ENCODE assay signal across 23 cellular contexts in the genomic region with DNA sequence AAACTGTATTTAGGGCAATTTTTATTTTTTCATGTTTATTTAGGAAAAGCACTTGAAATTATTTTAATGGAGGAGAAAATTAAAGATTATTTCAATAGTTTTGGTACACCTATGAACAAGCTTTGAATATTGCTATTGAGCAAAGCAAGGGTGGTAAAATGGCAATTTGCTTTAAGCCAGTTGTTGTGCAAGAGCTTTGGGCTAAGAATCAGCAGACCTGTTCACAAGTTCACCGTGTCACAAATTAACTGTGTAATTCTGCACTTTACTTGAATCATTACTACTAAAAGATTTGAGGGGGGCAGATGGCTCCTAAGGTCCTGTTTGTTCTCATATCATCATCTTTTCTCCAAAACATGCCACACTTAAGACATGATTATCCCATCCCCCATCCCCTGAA.
"Had no signal": no experiment of that assay in that cellular context is flagged by ENCODE, and none has a peak within 500 bp of the region (broad histone marks: within the 10 kb centered on the region; RNA-seq: fewer than 3 reads in every experiment).

No MANE protein-coding gene starts in this region.

- H3K4me3 ChIP-seq: esophagus muscularis mucosa, gastrocnemius medialis, heart right ventricle, left ventricle myocardium inferior, lower lobe of right lung, right atrium auricular region, sigmoid colon, skin epidermis, stomach, thoracic aorta, transverse colon had no signal

- H3K36me3 ChIP-seq: esophagus muscularis mucosa, gastrocnemius medialis, heart right ventricle, left ventricle myocardium inferior, lower lobe of right lung, neutrophil, right atrium auricular region, sigmoid colon, stomach, thoracic aorta, transverse colon had no signal

- H3K9me3 ChIP-seq: esophagus muscularis mucosa, gastrocnemius medialis, lower lobe of right lung, neutrophil, right atrium auricular region, stomach, thoracic aorta, transverse colon had no signal

- H3K4me3 Mint-ChIP-seq: memory B cell; natural killer cell treated with Interleukin-12 subunit alpha and Interleukin-12 subunit beta and Interleukin-15 and Interleukin-18, amount 100 ng/mL, for 72 hours had no signal

- H3K27ac Mint-ChIP-seq: memory B cell; natural killer cell treated with Interleukin-12 subunit alpha and Interleukin-12 subunit beta and Interleukin-15 and Interleukin-18, amount 100 ng/mL, for 72 hours had no signal

- H3K27me3 Mint-ChIP-seq: natural killer cell treated with Interleukin-12 subunit alpha and Interleukin-12 subunit beta and Interleukin-15 and Interleukin-18, amount 100 ng/mL, for 72 hours had no signal

- FAIRE-seq: endometrium, islet of Langerhans had no signal

- H3K4me1 Mint-ChIP-seq: memory B cell had no signal

- H3K27me3 ChIP-seq: esophagus muscularis mucosa, gastrocnemius medialis, heart right ventricle, neutrophil, right atrium auricular region, sigmoid colon, stomach, transverse colon had no signal

- H3K27ac ChIP-seq: epithelial cell of prostate, esophagus muscularis mucosa, gastrocnemius medialis, heart right ventricle, left ventricle myocardium inferior, lower lobe of right lung, neutrophil, right atrium auricular region, sigmoid colon, skin epidermis, stomach, thoracic aorta, transverse colon had no signal

- DNase-seq: effector memory CD4-positive, alpha-beta T cell; heart right ventricle; kidney glomerular epithelial cell; left ventricle myocardium inferior; lower lobe of right lung; midbrain; sigmoid colon; stimulated activated CD4-positive, alpha-beta T cell treated with anti-CD3 and anti-CD28 coated beads, Interleukin-2, amount 100 ng/mL, for 24 hours; stimulated activated CD4-positive, alpha-beta T cell treated with anti-CD3 and anti-CD28 coated beads, Interleukin-4, amount 100 ng/mL, for 4 hours; stimulated activated naive CD4-positive, alpha-beta T cell; transverse colon had no signal

- ATAC-seq: lower lobe of right lung; natural killer cell treated with Interleukin-12 subunit alpha and Interleukin-12 subunit beta and Interleukin-15 and Interleukin-18, amount 100 ng/mL, for 72 hours had no signal

- H3K36me3 Mint-ChIP-seq: memory B cell; natural killer cell treated with Interleukin-12 subunit alpha and Interleukin-12 subunit beta and Interleukin-15 and Interleukin-18, amount 100 ng/mL, for 72 hours had no signal

- H3K4me1 ChIP-seq: lower lobe of right lung had no signal
